In genomic region chr10:101143354-101143648, GRCh38 we compare ENCODE assay signal across 29 cellular contexts. TPM values are rescaled to one million over a fixed set of nuclear protein-coding genes. Genes with fewer than 3 reads are reported as not detected.
"Had no signal": no experiment of that assay in that cellular context is flagged by ENCODE, and none has a peak within 500 bp of the region (broad histone marks: within the 10 kb centered on the region; RNA-seq: fewer than 3 reads in every experiment).

No MANE protein-coding gene starts in this region.

- H3K27ac ChIP-seq: left lung, lower lobe of right lung, neural progenitor cell, uterus had no signal

- H3K4me2 ChIP-seq: neural progenitor cell had no signal

- ATAC-seq: activated CD4-positive, alpha-beta T cell treated with anti-CD3 and anti-CD28 coated beads for 36 hours; activated CD8-positive, alpha-beta memory T cell treated with anti-CD3 and anti-CD28 coated beads, Interleukin-2, amount 10 ng/mL, durations not matched to agents 7 days and 5 days; activated CD8-positive, alpha-beta T cell treated with anti-CD3 and anti-CD28 coated beads, Interleukin-2, amount 10 ng/mL, durations not matched to agents 7 days and 5 days; activated naive CD8-positive, alpha-beta T cell treated with anti-CD3 and anti-CD28 coated beads, Interleukin-2, amount 50 U/mL, for 24 hours; effector memory CD8-positive, alpha-beta T cell; left lung; lower lobe of right lung; natural killer cell; right cardiac atrium; stimulated activated effector memory CD8-positive, alpha-beta T cell treated with anti-CD3 and anti-CD28 coated beads, Interleukin-12 subunit alpha, Interleukin-12 subunit beta, amount 100 ng/mL, for 72 hours had no signal

- H3K36me3 ChIP-seq: left lung, lower lobe of right lung, neural progenitor cell, uterus had no signal

- H3K9me3 ChIP-seq: left lung, lower lobe of right lung, uterus had no signal

- H3K9ac ChIP-seq: neural progenitor cell had no signal

- H3K4me1 ChIP-seq: uterus had no signal

- H3K4me3 ChIP-seq: left lung, lower lobe of right lung, neural progenitor cell, uterus had no signal

- H2AFZ ChIP-seq: neural progenitor cell had no signal

- DNase-seq: activated CD4-positive, alpha-beta T cell treated with anti-CD3 and anti-CD28 coated beads for 36 hours; activated CD4-positive, CD25-positive, alpha-beta regulatory T cell; activated CD8-positive, alpha-beta memory T cell treated with anti-CD3 and anti-CD28 coated beads, Interleukin-2, amount 10 ng/mL, durations not matched to agents 7 days and 5 days; activated CD8-positive, alpha-beta T cell treated with anti-CD3 and anti-CD28 coated beads, Interleukin-2, amount 10 ng/mL, durations not matched to agents 7 days and 5 days; activated naive CD8-positive, alpha-beta T cell treated with anti-CD3 and anti-CD28 coated beads, Interleukin-2, amount 50 U/mL, for 24 hours; activated T-cell treated with anti-CD3 and anti-CD28 coated beads, Interleukin-2, amount 50 U/mL, for 48 hours; amygdala; caudate nucleus; cortex of kidney; effector memory CD8-positive, alpha-beta T cell; erythroblast; hypothalamus; kidney glomerular epithelial cell; left lung; lower lobe of right lung; mesenchymal stem cell; natural killer cell; occipital lobe; right cardiac atrium; stimulated activated CD4-positive, alpha-beta T cell treated with anti-CD3 and anti-CD28 coated beads, Interleukin-4, amount 100 ng/mL, for 24 hours; substantia nigra; uterus had no signal

RNA-seq across cellular contexts. Expression of gene TLX1, which starts 12.2 kb away (rescaled TPM):
- total RNA-seq: activated CD4-positive, alpha-beta T cell treated with anti-CD3 and anti-CD28 coated beads for 36 hours; activated CD8-positive, alpha-beta memory T cell treated with anti-CD3 and anti-CD28 coated beads, Interleukin-2, amount 10 ng/mL, durations not matched to agents 7 days and 5 days; activated CD8-positive, alpha-beta T cell treated with anti-CD3 and anti-CD28 coated beads, Interleukin-2, amount 10 ng/mL, durations not matched to agents 7 days and 5 days; activated T-helper 2 cell treated with anti-CD3 and anti-CD28 coated beads, Interferon-gamma antibody, Interleukin-2, Interleukin-4, amounts not matched to agents 10 μg/mL and 5 μg/mL and 100 μg/mL, durations not matched to agents 14 hours and 24 hours and 36 hours; chondrocyte; fibroblast of lung; fibroblast of villous mesenchyme; left lung; lower lobe of right lung; natural killer cell; occipital lobe; skeletal muscle tissue; uterus had no signal
- polyA plus RNA-seq: fibroblast of lung had no signal
